In the genomic region with DNA sequence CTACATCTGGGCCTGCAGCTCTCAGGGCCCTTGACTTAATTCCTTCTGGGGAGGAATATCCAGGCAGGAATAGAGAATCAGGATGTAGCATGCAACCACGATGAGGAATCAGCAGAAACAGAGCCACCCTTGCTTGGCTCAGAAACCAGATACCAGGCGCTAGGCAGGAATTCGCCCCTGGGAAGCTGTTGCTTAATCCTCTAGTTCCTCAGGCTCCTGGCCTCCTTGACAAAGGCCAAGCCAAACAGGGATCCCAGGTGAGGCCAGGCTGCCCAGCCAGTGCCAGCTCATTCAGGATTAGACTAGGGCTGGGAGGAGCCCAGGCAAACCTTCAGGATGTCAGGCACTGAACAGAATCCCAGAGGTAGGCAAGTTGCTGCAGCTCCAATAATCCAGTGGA, we compare ENCODE assay signal across 1 cellular context.
A peak's percentile ranks its signal among the peaks of the same experiment; 100 is the strongest.
TF ChIP-seq lines count a peak whose summit lies in the region.

No MANE protein-coding gene starts in this region.

TF ChIP-seq in H1, 55 proteins besides CTCF, POLR2A, EP300 and RAD21:
- TF ChIP-seq CEBPB (IDR thresholded peaks at IDR 0.05; ENCODE audit: low read depth, low read length), result peak; percentile 88
- peak; percentile 62 for TF ChIP-seq TEAD4 (IDR thresholded peaks at IDR 0.05; ENCODE audit: low read depth, low read length)
- TF ChIP-seq TCF12 (IDR thresholded peaks at IDR 0.05; ENCODE audit: low read depth, low read length), result no peak
